ENCODE assay signal across 1 cellular context in genomic region chr22:27238935-27239510, GRCh38.
TF ChIP-seq lines count a peak whose summit lies in the region.

No MANE protein-coding gene starts in this region.

TF ChIP-seq in HEK293, 187 proteins besides CTCF, POLR2A, EP300 and RAD21 (continued from another document and continues in another):
- TF ChIP-seq ZNF488 (tag by site-specific recombination; IDR thresholded peaks at IDR 0.05) (no peak), REPIN1 (tag by site-specific recombination; IDR thresholded peaks at IDR 0.05; ENCODE audit: low read depth) (no peak), ZNF16 (tag by site-specific recombination; IDR thresholded peaks at IDR 0.05; ENCODE audit: low read depth) (no peak), BCL11A (tag by site-specific recombination; IDR thresholded peaks at IDR 0.05; ENCODE audit: low read depth) (no peak), ZNF138 (tag by site-specific recombination; IDR thresholded peaks at IDR 0.05; ENCODE audit: borderline replicate concordance) (no peak), BCL11B (tag by site-specific recombination; IDR thresholded peaks at IDR 0.05; ENCODE audit: low read depth) (no peak), ZNF274 (IDR thresholded peaks at IDR 0.05; ENCODE audit: low read length) (no peak), ZNF274 (tag by site-specific recombination; IDR thresholded peaks at IDR 0.05; ENCODE audit: borderline replicate concordance) (no peak), MZF1 (tag by site-specific recombination; IDR thresholded peaks at IDR 0.05; ENCODE audit: borderline replicate concordance) (no peak), ZNF677 (tag by site-specific recombination; IDR thresholded peaks at IDR 0.05) (no peak), ZNF341 (tag by site-specific recombination; IDR thresholded peaks at IDR 0.05; ENCODE audit: low read depth) (no peak), ZNF132 (tag by site-specific recombination; IDR thresholded peaks at IDR 0.05; ENCODE audit: borderline replicate concordance) (no peak), ZNF354C (tag by site-specific recombination; IDR thresholded peaks at IDR 0.05; ENCODE audit: borderline replicate concordance, low read depth) (no peak), ZNF48 (tag by site-specific recombination; IDR thresholded peaks at IDR 0.05) (no peak), ZBTB7A (tag by site-specific recombination; IDR thresholded peaks at IDR 0.05; ENCODE audit: low read depth) (no peak), BCL6B (tag by site-specific recombination; IDR thresholded peaks at IDR 0.05) (no peak), ZNF26 (tag by site-specific recombination; IDR thresholded peaks at IDR 0.05) (no peak), ZNF146 (tag by site-specific recombination; IDR thresholded peaks at IDR 0.05) (no peak), OVOL3 (tag by site-specific recombination; IDR thresholded peaks at IDR 0.05) (no peak), KLF8 (tag by site-specific recombination; IDR thresholded peaks at IDR 0.05) (no peak), ZNF623 (tag by site-specific recombination; IDR thresholded peaks at IDR 0.05) (no peak), ZBTB17 (tag by site-specific recombination; IDR thresholded peaks at IDR 0.05) (peak; percentile 58), ZBTB10 (tag by site-specific recombination; IDR thresholded peaks at IDR 0.05) (no peak), SALL2 (tag by site-specific recombination; IDR thresholded peaks at IDR 0.05; ENCODE audit: borderline replicate concordance) (no peak), ZNF433 (tag by site-specific recombination; IDR thresholded peaks at IDR 0.05; ENCODE audit: low read depth) (no peak), ZNF548 (tag by site-specific recombination; IDR thresholded peaks at IDR 0.05) (no peak; the same call in 1 of the 2 replicates), ZFHX2 (tag by site-specific recombination; conservative IDR thresholded peaks at IDR 0.05) (peak; percentile 95), ZNF571 (tag by site-specific recombination; IDR thresholded peaks at IDR 0.05) (no peak), ZNF514 (tag by site-specific recombination; IDR thresholded peaks at IDR 0.05) (no peak), ZNF423 (tag by site-specific recombination; IDR thresholded peaks at IDR 0.05) (no peak), ZNF398 (tag by site-specific recombination; IDR thresholded peaks at IDR 0.05) (peak; percentile 61), ZNF239 (tag by site-specific recombination; IDR thresholded peaks at IDR 0.05) (no peak), ZNF549 (tag by site-specific recombination; IDR thresholded peaks at IDR 0.05) (no peak), ZEB2 (tag by site-specific recombination; IDR thresholded peaks at IDR 0.05) (0 out of 2 replicates have a peak, but pooled peaks have one; percentile 25), SETDB1 (IDR thresholded peaks at IDR 0.05; ENCODE audit: insufficient read length, low read length) (no peak), SP2 (tag by site-specific recombination; IDR thresholded peaks at IDR 0.05) (no peak), ZNF776 (tag by site-specific recombination; IDR thresholded peaks at IDR 0.05; ENCODE audit: borderline replicate concordance) (no peak), SCRT1 (tag by site-specific recombination; IDR thresholded peaks at IDR 0.05; ENCODE audit: borderline replicate concordance) (no peak), ZBTB11 (tag by site-specific recombination; conservative IDR thresholded peaks at IDR 0.05; ENCODE audit: low read depth) (no peak), ZNF266 (tag by site-specific recombination; IDR thresholded peaks at IDR 0.05; ENCODE audit: low read depth) (no peak), ZNF112 (tag by site-specific recombination; IDR thresholded peaks at IDR 0.05) (no peak), ZNF692 (tag by site-specific recombination; IDR thresholded peaks at IDR 0.05) (peak; percentile 98), ZNF311 (tag by site-specific recombination; IDR thresholded peaks at IDR 0.05; ENCODE audit: borderline replicate concordance) (no peak), ZNF362 (tag by site-specific recombination; IDR thresholded peaks at IDR 0.05) (no peak), IKZF3 (tag by site-specific recombination; IDR thresholded peaks at IDR 0.05) (no peak), ZFP41 (tag by site-specific recombination; IDR thresholded peaks at IDR 0.05; ENCODE audit: borderline replicate concordance) (no peak), ZNF350 (tag by site-specific recombination; IDR thresholded peaks at IDR 0.05) (no peak), ZNF521 (tag by site-specific recombination; IDR thresholded peaks at IDR 0.05) (no peak), YY2 (tag by site-specific recombination; IDR thresholded peaks at IDR 0.05) (no peak), ZNF133 (tag by site-specific recombination; IDR thresholded peaks at IDR 0.05) (no peak), ZIC2 (tag by site-specific recombination; IDR thresholded peaks at IDR 0.05) (peak; percentile 40), ZNF555 (tag by site-specific recombination; conservative IDR thresholded peaks at IDR 0.05) (no peak), ZNF292 (tag by site-specific recombination; IDR thresholded peaks at IDR 0.05; ENCODE audit: borderline replicate concordance, low read depth) (no peak), ZNF426 (tag by site-specific recombination; IDR thresholded peaks at IDR 0.05) (no peak), OSR2 (tag by site-specific recombination; IDR thresholded peaks at IDR 0.05) (peak; percentile 83), ZSCAN23 (tag by site-specific recombination; IDR thresholded peaks at IDR 0.05) (no peak), ZNF248 (tag by site-specific recombination; IDR thresholded peaks at IDR 0.05) (no peak)
